16 cellular contexts compared by ENCODE assay signal in genomic region chr16:85125570-85126382, GRCh38. TPM values are rescaled to one million over a fixed set of nuclear protein-coding genes. Genes with fewer than 3 reads are reported as not detected.
DNase-seq lines count a peak whose midpoint lies in the region; ATAC-seq and TF ChIP-seq lines count a peak whose summit lies in the region.
"Had no signal": no experiment of that assay in that cellular context is flagged by ENCODE, and none has a peak within 500 bp of the region (broad histone marks: within the 10 kb centered on the region; RNA-seq: fewer than 3 reads in every experiment).

No MANE protein-coding gene starts in this region.

- no peak overlapping the region for H3K27ac Mint-ChIP-seq in MCF 10A (ENCODE audit: low read depth, unreplicated experiment)
- peak overlapping the region in 4 of 5 experiments; percentile 31 to 84 (median 76) for H3K27ac Mint-ChIP-seq in brain
- H3K27ac Mint-ChIP-seq: activated naive CD4-positive, alpha-beta T cell treated with anti-CD3 and anti-CD28 coated beads, Interleukin-2, amount 50 U/mL, for 24 hours had no signal

- H3K4me3 ChIP-seq in breast epithelium (no peak overlapping the region), tibial artery (no peak overlapping the region), ovary (no peak overlapping the region)
- H3K4me3 ChIP-seq: vagina had no signal

- H3K36me3 Mint-ChIP-seq in MCF 10A (ENCODE audit: insufficient read depth, unreplicated experiment) (no peaks in the 10 kb centered on the region), brain (no peaks in the 10 kb centered on the region)
- H3K36me3 Mint-ChIP-seq: activated naive CD4-positive, alpha-beta T cell treated with anti-CD3 and anti-CD28 coated beads, Interleukin-2, amount 50 U/mL, for 24 hours had no signal

- H3K9me3 Mint-ChIP-seq in MCF 10A (ENCODE audit: unreplicated experiment) = no peaks in the 10 kb centered on the region
- peaks cover 0 to 24% (median 0%) of the 10 kb centered on the region in 5 experiments for H3K9me3 Mint-ChIP-seq in brain
- H3K9me3 Mint-ChIP-seq: activated CD4-positive, alpha-beta T cell treated with anti-CD3 and anti-CD28 coated beads, Interleukin-2, amount 10 ng/mL, durations not matched to agents 24 days and 14 days; activated naive CD4-positive, alpha-beta T cell treated with anti-CD3 and anti-CD28 coated beads, Interleukin-2, amount 50 U/mL, for 24 hours; stimulated activated naive CD8-positive, alpha-beta T cell treated with anti-CD3 and anti-CD28 coated beads, Interleukin-15, amount 100 ng/mL, for 72 hours had no signal

- ATAC-seq in left lobe of liver (peak; percentile 68), GM21423 (IDR thresholded peaks at IDR 0.05; ENCODE audit: unreplicated experiment) (no peak)
- ATAC-seq: stimulated activated naive CD8-positive, alpha-beta T cell treated with anti-CD3 and anti-CD28 coated beads, Interleukin-15, amount 100 ng/mL, for 72 hours had no signal

- intact Hi-C loops in breast epithelium (cut with DNase I; ENCODE audit: low total_unique reads) (no loop called here), MCF 10A (cut with micrococcal nuclease) (no loop called here), tibial artery (cut with DNase I; ENCODE audit: low total_unique reads) (no loop called here), ovary (cut with DNase I) (loop anchor here in 2 of 4 donors (5.0 to 10.0 kb wide), 2 partner anchors 47 to 49 kb away; no protein-coding TSS in a partner anchor)

- CTCF ChIA-PET in MCF 10A (lab: Yijun Ruan, JAX) = interaction anchor here (0.7 to 5.0 kb wide), 4 partner anchors 11 to 309 kb away, joined by 3 to 31 read pairs (median 3); no protein-coding TSS in a partner anchor

- DNase-seq in breast epithelium (ENCODE audit: low spot score in 2 of 2) (no peak), MCF 10A (ENCODE audit: unreplicated experiment) (no peak), left lobe of liver (ENCODE audit: low spot score) (no peak), tibial artery (no peak), ovary (no peak)
- no peak for DNase-seq in stimulated activated CD4-positive, alpha-beta T cell treated with anti-CD3 and anti-CD28 coated beads, Interleukin-2, amount 100 ng/mL, for 24 hours
- DNase-seq: activated CD4-positive, alpha-beta T cell treated with anti-CD3 and anti-CD28 coated beads, Interleukin-2, amount 10 ng/mL, durations not matched to agents 24 days and 14 days; NCI-H187 treated with DMSO at 0.1 percent for 48 hours; NCI-H526 treated with DMSO at 0.1 percent for 48 hours; stimulated activated naive CD8-positive, alpha-beta T cell treated with anti-CD3 and anti-CD28 coated beads, Interleukin-15, amount 100 ng/mL, for 72 hours had no signal

- no TSS peak for BruUV-seq in MCF 10A (replicated peaks; lab: Mats Ljungman, UMichigan)

- POLR2A ChIA-PET in MCF 10A (lab: Yijun Ruan, JAX) = interaction anchor here (0.8 to 0.9 kb wide), 2 partner anchors 10 to 27 kb away, joined by 3 to 6 read pairs; no protein-coding TSS in a partner anchor

- no peak for TF ChIP-seq EP300 in ovary (IDR thresholded peaks at IDR 0.05)

- 81 to 84% (median 82%) methylated on average over 15 of the region's 15 CpGs for WGBS in ovary, 3 donors

- H3K9me3 ChIP-seq in breast epithelium (no peaks in the 10 kb centered on the region), tibial artery (no peaks in the 10 kb centered on the region), ovary (no peaks in the 10 kb centered on the region)
- H3K9me3 ChIP-seq: vagina had no signal

- TF ChIP-seq CTCF in breast epithelium (IDR thresholded peaks at IDR 0.05) (no peak), MCF 10A (IDR thresholded peaks at IDR 0.05; ENCODE audit: unreplicated experiment) (no peak), brain (conservative IDR thresholded peaks at IDR 0.05) (no peak), tibial artery (IDR thresholded peaks at IDR 0.05) (no peak), ovary (IDR thresholded peaks at IDR 0.05) (no peak)

- H3K27ac ChIP-seq in breast epithelium = peak overlapping the region; percentile 79 to 91
- H3K27ac ChIP-seq in tibial artery = peak overlapping the region; percentile 60 to 73
- no peak overlapping the region for H3K27ac ChIP-seq in ovary

- H3K4me3 Mint-ChIP-seq in MCF 10A (ENCODE audit: unreplicated experiment) (no peak overlapping the region), brain (no peak overlapping the region)
- H3K4me3 Mint-ChIP-seq: activated naive CD4-positive, alpha-beta T cell treated with anti-CD3 and anti-CD28 coated beads, Interleukin-2, amount 50 U/mL, for 24 hours had no signal

- TF ChIP-seq POLR2A in breast epithelium (IDR thresholded peaks at IDR 0.05) (no peak), ovary (IDR thresholded peaks at IDR 0.05) (no peak)

- no peaks in the 10 kb centered on the region for H3K4me1 Mint-ChIP-seq in MCF 10A (ENCODE audit: insufficient read depth, unreplicated experiment)
- peaks cover 47% of the 10 kb centered on the region for H3K4me1 Mint-ChIP-seq in brain

- H3K27me3 Mint-ChIP-seq in MCF 10A (ENCODE audit: insufficient read depth, unreplicated experiment) (no peaks in the 10 kb centered on the region), brain (peaks cover 12% of the 10 kb centered on the region)
- H3K27me3 Mint-ChIP-seq: activated naive CD4-positive, alpha-beta T cell treated with anti-CD3 and anti-CD28 coated beads, Interleukin-2, amount 50 U/mL, for 24 hours; stimulated activated naive CD8-positive, alpha-beta T cell treated with anti-CD3 and anti-CD28 coated beads, Interleukin-15, amount 100 ng/mL, for 72 hours had no signal

- H3K27me3 ChIP-seq in breast epithelium = no peaks in the 10 kb centered on the region
- no peaks in the 10 kb centered on the region for H3K27me3 ChIP-seq in tibial artery
- H3K27me3 ChIP-seq in ovary = no peaks in the 10 kb centered on the region
- H3K27me3 ChIP-seq: vagina had no signal

- H3K36me3 ChIP-seq in breast epithelium = no peaks in the 10 kb centered on the region
- H3K36me3 ChIP-seq in tibial artery = no peaks in the 10 kb centered on the region
- H3K36me3 ChIP-seq in ovary = no peaks in the 10 kb centered on the region
- H3K36me3 ChIP-seq: vagina had no signal

- peaks cover 0 to 18% of the 10 kb centered on the region in 2 donors for H3K4me1 ChIP-seq in breast epithelium
- peaks cover 3 to 61% (median 44%) of the 10 kb centered on the region in 4 donors for H3K4me1 ChIP-seq in tibial artery
- peaks cover 12% of the 10 kb centered on the region for H3K4me1 ChIP-seq in ovary (ENCODE audit: insufficient read depth)

RNA-seq across cellular contexts. Expression of gene CIBAR2, which starts 13.5 kb away (rescaled TPM):
- total RNA-seq in breast epithelium (not detected), MCF 10A (2022) (not detected in 2 replicates), left lobe of liver (not detected), ovary (10 to 100 TPM in 1 of 7 donors, 1 to 10 TPM in 4, not detected in 2; 1.1 to 13.0 (median 1.7) TPM)
- polyA plus RNA-seq in brain (ENCODE audit: insufficient read depth, low read depth, low replicate concordance) (2.4 TPM), ovary (under 1 TPM in 1 of 2 donors, not detected in 1; 0.18 TPM)
- total RNA-seq: activated CD4-positive, alpha-beta T cell treated with anti-CD3 and anti-CD28 coated beads, Interleukin-2, amount 10 ng/mL, durations not matched to agents 24 days and 14 days; bronchial epithelial cell; LHCN-M2; vagina had no signal

Comparison
In these comparisons a context has a peak if more than half of its experiments do, and no peak if none do; other contexts are left out.
1. H3K27ac ChIP-seq: peak in breast epithelium (2 of 2) and tibial artery (2 of 2); none in ovary (0 of 2).